Comparison of ENCODE assay signal across 13 cellular contexts in genomic region chr12:56719056-56719455, GRCh38. TPM values are rescaled to one million over a fixed set of nuclear protein-coding genes. Genes with fewer than 3 reads are reported as not detected.
DNase-seq lines count a peak whose midpoint lies in the region; ATAC-seq and TF ChIP-seq lines count a peak whose summit lies in the region.
"Had no signal": no experiment of that assay in that cellular context is flagged by ENCODE, and none has a peak within 500 bp of the region (broad histone marks: within the 10 kb centered on the region; RNA-seq: fewer than 3 reads in every experiment).

No MANE protein-coding gene starts in this region.

- H3K27me3 ChIP-seq in RWPE2 (ENCODE audit: insufficient read depth, poor library complexity, severe bottlenecking) = no peaks in the 10 kb centered on the region
- H3K27me3 ChIP-seq: brain microvascular endothelial cell, stomach had no signal

- H3K36me3 Mint-ChIP-seq in activated naive CD4-positive, alpha-beta T cell treated with anti-CD3 and anti-CD28 coated beads, Interleukin-2, amount 10 ng/mL, durations not matched to agents 7 days and 5 days = peaks cover 81% of the 10 kb centered on the region
- H3K36me3 Mint-ChIP-seq in type B pancreatic cell = peaks cover 68% of the 10 kb centered on the region

- peaks cover 69% of the 10 kb centered on the region for H3K4me1 Mint-ChIP-seq in activated naive CD4-positive, alpha-beta T cell treated with anti-CD3 and anti-CD28 coated beads, Interleukin-2, amount 10 ng/mL, durations not matched to agents 7 days and 5 days
- peaks cover 68% of the 10 kb centered on the region for H3K4me1 Mint-ChIP-seq in type B pancreatic cell (ENCODE audit: unreplicated experiment)

- H3K4me3 Mint-ChIP-seq in activated naive CD4-positive, alpha-beta T cell treated with anti-CD3 and anti-CD28 coated beads, Interleukin-2, amount 10 ng/mL, durations not matched to agents 7 days and 5 days = no peak overlapping the region
- H3K4me3 Mint-ChIP-seq in type B pancreatic cell = peak overlapping the region; percentile 59

- DNase-seq in activated naive CD4-positive, alpha-beta T cell treated with anti-CD3 and anti-CD28 coated beads, Interleukin-2, amount 10 ng/mL, durations not matched to agents 7 days and 5 days = no peak
- no peak for DNase-seq in activated naive CD4-positive, alpha-beta T cell treated with Interleukin-2 at 50 U/mL for 16 hours
- DNase-seq in RWPE2 (ENCODE audit: low spot score) = no peak
- DNase-seq in epithelial cell of prostate (ENCODE audit: low read depth, low spot score) = no peak
- no peak for DNase-seq in type B pancreatic cell (ENCODE audit: extremely low spot score, unreplicated experiment)
- no peak for DNase-seq in EL
- DNase-seq in COR-L47 (lab: John Stamatoyannopoulos, UW) = no peak
- no peak for DNase-seq in stimulated activated CD4-positive, alpha-beta T cell treated with anti-CD3 and anti-CD28 coated beads, Interleukin-4, amount 100 ng/mL, for 4 hours
- DNase-seq: activated CD4-positive, alpha-beta T cell treated with anti-CD3 and anti-CD28 coated beads for 1 hour; brain microvascular endothelial cell; NCI-H345; Right ventricle myocardium superior; stomach had no signal

- ATAC-seq in RWPE2 (ENCODE audit: low read depth) = no peak

- peak overlapping the region; percentile 43 for H3K27ac Mint-ChIP-seq in activated naive CD4-positive, alpha-beta T cell treated with anti-CD3 and anti-CD28 coated beads, Interleukin-2, amount 10 ng/mL, durations not matched to agents 7 days and 5 days
- H3K27ac Mint-ChIP-seq in type B pancreatic cell = peak overlapping the region; percentile 98

- CTCF ChIA-PET in activated naive CD4-positive, alpha-beta T cell treated with anti-CD3 and anti-CD28 coated beads, Interleukin-2, amount 10 ng/mL, durations not matched to agents 7 days and 5 days (lab: Charles Lee) = interaction anchor here (1.0 kb wide), 1 partner anchor 30 kb away, joined by 3 read pairs; no protein-coding TSS in a partner anchor

- H3K9me3 Mint-ChIP-seq in activated naive CD4-positive, alpha-beta T cell treated with anti-CD3 and anti-CD28 coated beads, Interleukin-2, amount 10 ng/mL, durations not matched to agents 7 days and 5 days = no peaks in the 10 kb centered on the region
- H3K9me3 Mint-ChIP-seq in type B pancreatic cell = no peaks in the 10 kb centered on the region

- no peaks in the 10 kb centered on the region for H3K27me3 Mint-ChIP-seq in activated naive CD4-positive, alpha-beta T cell treated with anti-CD3 and anti-CD28 coated beads, Interleukin-2, amount 10 ng/mL, durations not matched to agents 7 days and 5 days
- no peaks in the 10 kb centered on the region for H3K27me3 Mint-ChIP-seq in type B pancreatic cell

- TF ChIP-seq CTCF in RWPE2 (IDR thresholded peaks at IDR 0.05; ENCODE audit: poor library complexity, severe bottlenecking) (no peak), type B pancreatic cell (conservative IDR thresholded peaks at IDR 0.05) (no peak)

- H3K27ac ChIP-seq in RWPE2 (ENCODE audit: poor library complexity, severe bottlenecking) = peak overlapping the region; percentile 79
- peak overlapping the region; percentile 91 for H3K27ac ChIP-seq in epithelial cell of prostate
- H3K27ac ChIP-seq: brain microvascular endothelial cell had no signal

- H3K9me3 ChIP-seq in RWPE2 (ENCODE audit: severe bottlenecking) = no peaks in the 10 kb centered on the region
- H3K9me3 ChIP-seq: stomach had no signal

- H3K4me1 ChIP-seq in RWPE2 (ENCODE audit: insufficient read depth, poor library complexity, severe bottlenecking) = peaks cover 22% of the 10 kb centered on the region

- no peak overlapping the region for H3K4me3 ChIP-seq in RWPE2 (ENCODE audit: severe bottlenecking)
- H3K4me3 ChIP-seq: stomach had no signal

- H3K36me3 ChIP-seq in RWPE2 (ENCODE audit: low read depth) = peaks cover 84% of the 10 kb centered on the region

RNA-seq across cellular contexts. Expression of gene NACA, which starts 6.0 kb away (rescaled TPM):
- 988 and 997 TPM in 2 replicates for total RNA-seq in type B pancreatic cell (ENCODE audit: low replicate concordance)

RNA-seq across cellular contexts. Expression of gene PTGES3, which starts 31.0 kb away (rescaled TPM):
- 219 and 222 TPM in 2 replicates for total RNA-seq in type B pancreatic cell (ENCODE audit: low replicate concordance)

RNA-seq across cellular contexts. Expression of gene PRIM1, which starts 33.1 kb away (rescaled TPM):
- 13.1 and 27.0 TPM in 2 replicates for total RNA-seq in type B pancreatic cell (ENCODE audit: low replicate concordance)

RNA-seq across cellular contexts. Expression of gene HSD17B6, which starts 44.1 kb away (rescaled TPM):
- 0.79 and 1.9 TPM in 2 replicates for total RNA-seq in type B pancreatic cell (ENCODE audit: low replicate concordance)
